In the genomic region with DNA sequence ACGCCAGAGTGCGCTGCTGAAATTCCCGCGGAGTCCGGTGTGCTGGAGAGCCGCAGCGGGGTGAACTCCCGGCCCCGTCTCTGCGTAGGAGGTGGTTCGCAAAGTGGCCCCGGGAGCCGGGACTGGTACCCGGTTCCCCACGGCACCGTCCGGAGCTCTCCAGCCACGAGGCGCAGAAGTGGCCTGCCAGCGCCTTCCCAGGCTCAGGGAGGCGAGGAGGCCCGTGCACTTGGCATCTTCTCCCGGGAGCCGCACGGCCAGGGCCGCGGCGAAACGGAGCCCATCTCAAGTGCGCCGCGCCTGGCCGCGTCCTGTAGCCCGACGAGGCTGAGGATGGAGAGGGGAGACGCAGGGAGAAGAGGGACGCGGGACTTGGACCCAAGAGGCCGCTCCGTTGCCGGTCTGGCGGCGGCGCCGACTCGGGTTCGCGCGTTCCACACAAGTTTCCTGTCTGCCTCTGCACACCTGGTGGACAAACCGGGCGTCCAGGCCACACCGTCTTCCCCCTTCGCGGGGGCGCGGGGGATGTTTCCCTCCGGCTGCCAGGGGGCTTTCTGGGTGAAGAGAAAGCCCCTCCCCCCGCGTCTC, we compare ENCODE assay signal across 11 cellular contexts. TPM values are rescaled to one million over a fixed set of nuclear protein-coding genes. Genes with fewer than 3 reads are reported as not detected.
A peak's percentile ranks its signal among the peaks of the same experiment; 100 is the strongest.
DNase-seq lines count a peak whose midpoint lies in the region; ATAC-seq, FAIRE-seq and TF ChIP-seq lines count a peak whose summit lies in the region.
"Had no signal": no experiment of that assay in that cellular context is flagged by ENCODE, and none has a peak within 500 bp of the region (broad histone marks: within the 10 kb centered on the region; RNA-seq: fewer than 3 reads in every experiment).

No MANE protein-coding gene starts in this region.

- H2AFZ ChIP-seq in astrocyte (ENCODE audit: low read depth, low read length): peak overlapping the region; percentile 66

- H3K4me1 ChIP-seq in HUES48 (ENCODE audit: control insufficient read depth, insufficient read depth, low read length): peaks cover 44% of the 10 kb centered on the region
- H3K4me1 ChIP-seq in astrocyte (ENCODE audit: insufficient read depth, low read length): peaks cover 20% of the 10 kb centered on the region

- H3K36me3 ChIP-seq in HUES48 (ENCODE audit: control insufficient read depth, insufficient read depth, low read length) (no peaks in the 10 kb centered on the region), astrocyte (ENCODE audit: insufficient read depth, low read length) (no peaks in the 10 kb centered on the region)

- no peak overlapping the region for H3K27ac Mint-ChIP-seq in astrocyte (ENCODE audit: unreplicated experiment)
- H3K27ac Mint-ChIP-seq: naive B cell had no signal

- H3K4me3 ChIP-seq in HUES48 (ENCODE audit: low read depth, low read length) (peak overlapping the region; percentile 54), astrocyte (ENCODE audit: insufficient read depth, low read depth, low read length) (peak overlapping the region; percentile 33), iPS-11a (ENCODE audit: low read depth, low read length) (peak overlapping the region; percentile 30), skeletal muscle cell (ENCODE audit: low read depth, low read length) (peak overlapping the region; percentile 15)

- intact Hi-C loops in posterior cingulate gyrus (cut with DNase I): no loop called here

- H3K27ac ChIP-seq in HUES48 (ENCODE audit: low read depth, low read length): no peak overlapping the region
- peak overlapping the region; percentile 2 for H3K27ac ChIP-seq in astrocyte (ENCODE audit: low read depth, low read length)

- no peak for TF ChIP-seq CTCF in astrocyte (IDR thresholded peaks at IDR 0.05; ENCODE audit: insufficient read depth, low read depth, low read length)

- H3K27me3 Mint-ChIP-seq in astrocyte (ENCODE audit: low read depth, unreplicated experiment): peaks cover 61% of the 10 kb centered on the region

- H4K20me1 ChIP-seq in astrocyte (ENCODE audit: insufficient read depth, low read length): no peaks in the 10 kb centered on the region

- H3K9ac ChIP-seq in HUES48 (ENCODE audit: low read depth, low read length): no peak overlapping the region
- peak overlapping the region; percentile 62 for H3K9ac ChIP-seq in astrocyte (ENCODE audit: low read length)

- H3K4me2 ChIP-seq in astrocyte (ENCODE audit: low read length): peak overlapping the region; percentile 82

- peaks cover 35% of the 10 kb centered on the region for H3K79me2 ChIP-seq in astrocyte (ENCODE audit: insufficient read depth, low read length)

- DNase-seq in astrocyte (ENCODE audit: low read depth): peak; percentile 49
- no peak for DNase-seq in skeletal muscle cell (ENCODE audit: low read depth)
- no peak for DNase-seq in posterior cingulate gyrus
- no peak for DNase-seq in superior temporal gyrus (ENCODE audit: extremely low spot score)
- DNase-seq: activated T-cell treated with anti-CD3 and anti-CD28 coated beads, Interleukin-2, amount 50 U/mL, for 4 hours; naive B cell; NCI-H1417 treated with DMSO at 0.1 percent for 48 hours had no signal

- no peak for ATAC-seq in HG03469 (IDR thresholded peaks at IDR 0.05; ENCODE audit: unreplicated experiment)

- no peak for FAIRE-seq in astrocyte (lab: Jason Lieb, UNC)
- FAIRE-seq: endometrium had no signal

- H3K9me3 ChIP-seq in HUES48 (ENCODE audit: control insufficient read depth, insufficient read depth, low read length) (no peaks in the 10 kb centered on the region), astrocyte (ENCODE audit: insufficient read depth, low read depth, low read length) (no peaks in the 10 kb centered on the region)

- H3K36me3 Mint-ChIP-seq in astrocyte (ENCODE audit: low read depth, unreplicated experiment): no peaks in the 10 kb centered on the region

- no peak overlapping the region for H3K4me3 Mint-ChIP-seq in astrocyte (ENCODE audit: unreplicated experiment)

- H3K27me3 ChIP-seq in HUES48 (ENCODE audit: control insufficient read depth, insufficient read depth, low read length): peaks cover 94% of the 10 kb centered on the region
- peaks cover 34% of the 10 kb centered on the region for H3K27me3 ChIP-seq in astrocyte (ENCODE audit: insufficient read depth, low read length)

- H3K9me3 Mint-ChIP-seq in astrocyte (ENCODE audit: unreplicated experiment): peaks cover 23% of the 10 kb centered on the region
- H3K9me3 Mint-ChIP-seq: activated T-cell treated with anti-CD3 and anti-CD28 coated beads, Interleukin-2, amount 50 U/mL, for 4 hours had no signal

- H3K4me1 Mint-ChIP-seq in astrocyte (ENCODE audit: low read depth, unreplicated experiment): no peaks in the 10 kb centered on the region

RNA-seq across cellular contexts. Expression of a gene that starts 1.0 kb away (rescaled TPM):
- total RNA-seq in astrocyte: 0.14 and 0.52 TPM in 2 replicates
- total RNA-seq: activated T-cell treated with anti-CD3 and anti-CD28 coated beads, Interleukin-2, amount 50 U/mL, for 4 hours had no signal
